32 cellular contexts compared by ENCODE assay signal in the genomic region with DNA sequence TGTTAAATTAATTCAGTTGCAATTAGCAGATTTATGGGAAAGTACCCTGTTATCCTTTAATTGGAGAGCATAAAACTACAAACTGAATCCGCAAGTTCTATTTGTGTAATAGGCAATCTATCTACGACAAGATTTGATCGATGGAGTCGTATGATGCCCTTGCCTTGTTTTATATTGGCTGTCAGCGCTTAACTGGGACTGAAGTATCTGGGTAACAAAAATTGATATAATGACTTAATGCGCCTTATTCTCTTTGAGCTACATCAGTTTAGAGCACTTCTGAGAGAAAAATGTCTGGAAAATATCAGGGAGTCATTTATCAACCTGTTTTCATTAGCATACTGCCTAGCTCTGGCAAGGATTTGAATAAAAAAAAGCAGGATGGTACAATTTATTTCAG.
"Had no signal": no experiment of that assay in that cellular context is flagged by ENCODE, and none has a peak within 500 bp of the region (broad histone marks: within the 10 kb centered on the region; RNA-seq: fewer than 3 reads in every experiment).

No MANE protein-coding gene starts in this region.

- H3K4me3 ChIP-seq: adrenal gland, body of pancreas, breast epithelium had no signal

- H3K4me1 ChIP-seq: adrenal gland, breast epithelium had no signal

- H3K27me3 ChIP-seq: adrenal gland, body of pancreas, brain microvascular endothelial cell, breast epithelium had no signal

- H3K27ac ChIP-seq: adrenal gland, body of pancreas, brain microvascular endothelial cell, breast epithelium, VCaP had no signal

- H3K9me3 ChIP-seq: adrenal gland, body of pancreas had no signal

- H3K36me3 ChIP-seq: adrenal gland, brain microvascular endothelial cell, breast epithelium had no signal

- ATAC-seq: activated CD8-positive, alpha-beta T cell treated with anti-CD3 and anti-CD28 coated beads for 36 hours; activated naive CD4-positive, alpha-beta T cell treated with anti-CD3 and anti-CD28 coated beads, Interleukin-2, amount 50 U/mL, for 72 hours; activated T-cell treated with anti-CD3 and anti-CD28 coated beads, Interleukin-2, amount 50 U/mL, for 4 hours; activated T-cell treated with anti-CD3 and anti-CD28 coated beads, Interleukin-2, amount 50 U/mL, for 72 hours; activated T-helper 17 cell treated with anti-CD3 and anti-CD28 coated beads, Interleukin-2, amount 50 U/mL, for 72 hours; body of pancreas had no signal

- DNase-seq: activated B cell treated with CpG ODN at 0.5 μM for 24 hours; activated CD4-positive, alpha-beta memory T cell treated with anti-CD3 and anti-CD28 coated beads for 36 hours; activated CD4-positive, alpha-beta T cell treated with anti-CD3 and anti-CD28 coated beads for 4 hours; activated CD4-positive, alpha-beta T cell treated with anti-CD3 and anti-CD28 coated beads, Interleukin-2, amount 10 ng/mL, durations not matched to agents 24 days and 14 days; activated CD4-positive, alpha-beta T cell treated with anti-CD3 and anti-CD28 coated beads, Interleukin-2, amount 50 U/mL, for 1 hour; activated CD4-positive, alpha-beta T cell treated with anti-CD3 and anti-CD28 coated beads, Interleukin-2, amount 50 U/mL, for 4 hours; activated CD4-positive, CD25-positive, alpha-beta regulatory T cell treated with anti-CD3 and anti-CD28 coated beads, Interleukin-2, amount 50 U/mL, for 72 hours; activated CD8-positive, alpha-beta memory T cell treated with anti-CD3 and anti-CD28 coated beads, Interleukin-2, amount 50 U/mL, for 4 hours; activated CD8-positive, alpha-beta T cell treated with anti-CD3 and anti-CD28 coated beads for 36 hours; activated effector memory CD4-positive, alpha-beta T cell treated with anti-CD3 and anti-CD28 coated beads, Interleukin-2, amount 50 U/mL, for 16 hours; activated gamma-delta T cell treated with Interleukin-2 at 50 U/mL for 16 hours; activated naive CD4-positive, alpha-beta T cell; activated naive CD4-positive, alpha-beta T cell treated with anti-CD3 and anti-CD28 coated beads for 36 hours; activated naive CD4-positive, alpha-beta T cell treated with anti-CD3 and anti-CD28 coated beads, Interleukin-2, amount 50 U/mL, for 16 hours; activated naive CD8-positive, alpha-beta T cell treated with anti-CD3 and anti-CD28 coated beads for 36 hours; activated T-cell treated with anti-CD3 and anti-CD28 coated beads for 4 hours; activated T-cell treated with anti-CD3 and anti-CD28 coated beads, Interleukin-2, amount 50 U/mL, for 1 hour; activated T-cell treated with anti-CD3 and anti-CD28 coated beads, Interleukin-2, amount 50 U/mL, for 4 hours; activated T-cell treated with anti-CD3 and anti-CD28 coated beads, Interleukin-2, amount 50 U/mL, for 72 hours; adrenal gland; amniotic stem cell; aorta; body of pancreas; brain microvascular endothelial cell; central memory CD4-positive, alpha-beta T cell; T-helper 1 cell; T-helper 2 cell; T-helper 9 cell had no signal
